In the genomic region with DNA sequence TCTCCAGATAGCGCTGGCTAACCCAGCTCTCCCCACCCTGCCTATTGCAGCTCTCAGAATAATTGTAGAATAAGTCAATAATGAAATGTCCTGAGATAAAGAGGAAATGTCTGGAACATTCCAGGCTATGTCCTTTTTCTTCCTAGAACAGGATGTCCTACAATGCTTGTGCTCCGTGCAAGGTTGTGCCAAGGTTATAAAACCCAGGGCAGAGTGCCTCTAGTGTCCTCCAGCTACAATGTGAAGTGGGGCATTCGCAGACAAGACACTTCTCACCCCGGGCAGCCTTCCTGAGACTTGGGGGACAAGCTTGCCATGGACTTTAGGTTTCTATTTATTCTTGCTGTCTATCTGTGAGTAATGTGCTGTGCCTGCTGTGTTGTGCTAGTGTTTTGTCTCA, we compare ENCODE assay signal across 3 cellular contexts.
TF ChIP-seq lines count a peak whose summit lies in the region.

No MANE protein-coding gene starts in this region.

TF ChIP-seq in liver, 16 proteins besides CTCF, POLR2A, EP300 and RAD21 (continued from another document):
- TF ChIP-seq, protein P1, sequence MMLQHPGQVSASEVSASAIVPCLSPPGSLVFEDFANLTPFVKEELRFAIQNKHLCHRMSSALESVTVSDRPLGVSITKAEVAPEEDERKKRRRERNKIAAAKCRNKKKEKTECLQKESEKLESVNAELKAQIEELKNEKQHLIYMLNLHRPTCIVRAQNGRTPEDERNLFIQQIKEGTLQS (IDR thresholded peaks at IDR 0.05), result no peak
- TF ChIP-seq ZBTB33 (IDR thresholded peaks at IDR 0.05), result no peak
- peak; percentile 89 for TF ChIP-seq NR2F2 (IDR thresholded peaks at IDR 0.05)
- TF ChIP-seq RXRA (IDR thresholded peaks at IDR 0.05), result peak in 1 of 2 donors; percentile 44
- no peak for TF ChIP-seq FOXA1 (IDR thresholded peaks at IDR 0.05)
- TF ChIP-seq SP1 (IDR thresholded peaks at IDR 0.05), result peak; percentile 51
- TF ChIP-seq REST (IDR thresholded peaks at IDR 0.05), result no peak
- no peak for TF ChIP-seq JUND (IDR thresholded peaks at IDR 0.05)
- no peak for TF ChIP-seq HNF4A (conservative IDR thresholded peaks at IDR 0.05)
- no peak for TF ChIP-seq FOXA2 (IDR thresholded peaks at IDR 0.05)

TF ChIP-seq in HepG2, 621 proteins besides CTCF, POLR2A, EP300 and RAD21 (continued from another document):
- TF ChIP-seq SOX13 (IDR thresholded peaks at IDR 0.05) (no peak), SOX13 (CRISPR knock-in tag; conservative IDR thresholded peaks at IDR 0.05 in 1 of 2, IDR thresholded peaks at IDR 0.05 in 1 of 2) (no peak), HNRNPL (IDR thresholded peaks at IDR 0.05; ENCODE audit: low read depth, low read length) (no peak), SALL2 (CRISPR knock-in tag; IDR thresholded peaks at IDR 0.05) (no peak), ASH2L (IDR thresholded peaks at IDR 0.05; ENCODE audit: insufficient read length, low read depth, low read length) (no peak)

TF ChIP-seq in endothelial cell of umbilical vein, 7 proteins besides CTCF, POLR2A, EP300 and RAD21 (continued from another document):
- TF ChIP-seq MYC (IDR thresholded peaks at IDR 0.05; ENCODE audit: low read depth, low read length) (no peak), JUN (IDR thresholded peaks at IDR 0.05; ENCODE audit: borderline replicate concordance, insufficient read depth, insufficient read length, low read depth) (no peak), FOS (IDR thresholded peaks at IDR 0.05; ENCODE audit: borderline replicate concordance, insufficient read depth, low read length) (no peak)
- TF ChIP-seq, protein P2, sequence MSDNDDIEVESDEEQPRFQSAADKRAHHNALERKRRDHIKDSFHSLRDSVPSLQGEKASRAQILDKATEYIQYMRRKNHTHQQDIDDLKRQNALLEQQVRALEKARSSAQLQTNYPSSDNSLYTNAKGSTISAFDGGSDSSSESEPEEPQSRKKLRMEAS (IDR thresholded peaks at IDR 0.05; ENCODE audit: insufficient read depth, insufficient read length), result no peak
